In the genomic region with DNA sequence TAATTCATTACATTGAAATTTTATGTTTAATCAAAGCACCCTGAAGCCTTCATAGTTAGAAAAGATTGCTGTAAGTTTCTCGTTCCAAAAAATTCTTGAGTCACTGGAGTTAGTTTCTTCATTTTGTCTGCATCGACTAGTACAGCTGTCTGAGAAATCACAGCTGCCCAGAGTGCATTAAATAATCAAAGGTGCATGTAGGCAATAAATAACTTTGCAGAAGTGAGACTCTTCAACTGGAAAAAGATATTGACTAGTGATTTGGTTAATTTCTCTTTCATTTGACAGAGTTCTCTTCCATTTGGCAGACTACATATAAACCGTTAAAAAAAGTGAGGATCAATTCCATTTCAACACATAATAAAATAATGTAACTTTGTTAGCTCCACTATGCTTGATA, we compare ENCODE assay signal across 24 cellular contexts.
"Had no signal": no experiment of that assay in that cellular context is flagged by ENCODE, and none has a peak within 500 bp of the region (broad histone marks: within the 10 kb centered on the region; RNA-seq: fewer than 3 reads in every experiment).

No MANE protein-coding gene starts in this region.

- H3K36me3 ChIP-seq: esophagus squamous epithelium, gastrocnemius medialis, sigmoid colon, stomach, vagina had no signal

- DNase-seq: activated CD4-positive, alpha-beta memory T cell treated with anti-CD3 and anti-CD28 coated beads for 36 hours; activated CD4-positive, alpha-beta T cell treated with anti-CD3 and anti-CD28 coated beads for 48 hours; activated effector memory CD4-positive, alpha-beta T cell treated with Interleukin-2 at 50 U/mL for 16 hours; activated naive CD4-positive, alpha-beta T cell treated with anti-CD3 and anti-CD28 coated beads for 36 hours; activated naive CD8-positive, alpha-beta T cell treated with anti-CD3 and anti-CD28 coated beads, Interleukin-2, amount 10 ng/mL, durations not matched to agents 7 days and 5 days; activated T-cell treated with anti-CD3 and anti-CD28 coated beads, Interleukin-2, amount 50 U/mL, for 48 hours; amygdala; cerebellar nuclear complex; esophagus squamous epithelium; gastrocnemius medialis; hippocampal formation; left ventricle myocardium superior; mammary epithelial cell; midbrain; natural killer cell; sigmoid colon; stimulated activated CD4-positive, alpha-beta T cell treated with anti-CD3 and anti-CD28 coated beads, Interleukin-15, amount 100 ng/mL, for 24 hours; stomach; testis had no signal

- H3K27me3 ChIP-seq: esophagus squamous epithelium, gastrocnemius medialis, sigmoid colon, stomach, testis, vagina had no signal

- H3K36me3 Mint-ChIP-seq: activated CD4-positive, alpha-beta memory T cell treated with anti-CD3 and anti-CD28 coated beads for 36 hours; activated naive CD8-positive, alpha-beta T cell treated with anti-CD3 and anti-CD28 coated beads, Interleukin-2, amount 10 ng/mL, durations not matched to agents 7 days and 5 days; natural killer cell; stimulated activated memory B cell treated with anti-CD40 and anti-IgM and Interleukin-4, amounts not matched to agents 10 μg/mL and 1 μg/mL and 100 μg/mL, for 72 hours; type B pancreatic cell had no signal

- H3K4me3 ChIP-seq: coronary artery, esophagus squamous epithelium, gastrocnemius medialis, sigmoid colon, smooth muscle cell, stomach, testis, vagina had no signal

- H3K9me3 ChIP-seq: esophagus squamous epithelium, gastrocnemius medialis, sigmoid colon, testis, vagina had no signal

- ATAC-seq: gastrocnemius medialis; left ventricle myocardium superior; natural killer cell; stimulated activated memory B cell treated with anti-CD40 and anti-IgM and Interleukin-4, amounts not matched to agents 10 μg/mL and 1 μg/mL and 100 μg/mL, for 72 hours had no signal

- H3K4me1 ChIP-seq: esophagus squamous epithelium, gastrocnemius medialis, sigmoid colon, stomach, testis, vagina had no signal

- H3K4me3 Mint-ChIP-seq: activated CD4-positive, alpha-beta memory T cell treated with anti-CD3 and anti-CD28 coated beads for 36 hours; activated naive CD4-positive, alpha-beta T cell treated with anti-CD3 and anti-CD28 coated beads for 36 hours; activated naive CD8-positive, alpha-beta T cell treated with anti-CD3 and anti-CD28 coated beads, Interleukin-2, amount 10 ng/mL, durations not matched to agents 7 days and 5 days; natural killer cell; stimulated activated memory B cell treated with anti-CD40 and anti-IgM and Interleukin-4, amounts not matched to agents 10 μg/mL and 1 μg/mL and 100 μg/mL, for 72 hours; type B pancreatic cell had no signal

- H3K27ac Mint-ChIP-seq: activated CD4-positive, alpha-beta memory T cell treated with anti-CD3 and anti-CD28 coated beads for 36 hours; activated naive CD4-positive, alpha-beta T cell treated with anti-CD3 and anti-CD28 coated beads for 36 hours; activated naive CD8-positive, alpha-beta T cell treated with anti-CD3 and anti-CD28 coated beads, Interleukin-2, amount 10 ng/mL, durations not matched to agents 7 days and 5 days; natural killer cell; stimulated activated memory B cell treated with anti-CD40 and anti-IgM and Interleukin-4, amounts not matched to agents 10 μg/mL and 1 μg/mL and 100 μg/mL, for 72 hours; type B pancreatic cell had no signal

- H3K27ac ChIP-seq: coronary artery, esophagus squamous epithelium, gastrocnemius medialis, sigmoid colon, stomach, testis, vagina had no signal

- H3K4me1 Mint-ChIP-seq: activated naive CD8-positive, alpha-beta T cell treated with anti-CD3 and anti-CD28 coated beads, Interleukin-2, amount 10 ng/mL, durations not matched to agents 7 days and 5 days; natural killer cell; stimulated activated memory B cell treated with anti-CD40 and anti-IgM and Interleukin-4, amounts not matched to agents 10 μg/mL and 1 μg/mL and 100 μg/mL, for 72 hours had no signal

- H3K27me3 Mint-ChIP-seq: activated CD4-positive, alpha-beta memory T cell treated with anti-CD3 and anti-CD28 coated beads for 36 hours; activated naive CD8-positive, alpha-beta T cell treated with anti-CD3 and anti-CD28 coated beads, Interleukin-2, amount 10 ng/mL, durations not matched to agents 7 days and 5 days; stimulated activated memory B cell treated with anti-CD40 and anti-IgM and Interleukin-4, amounts not matched to agents 10 μg/mL and 1 μg/mL and 100 μg/mL, for 72 hours; type B pancreatic cell had no signal

- H3K4me2 ChIP-seq: smooth muscle cell had no signal

- H3K9me3 Mint-ChIP-seq: type B pancreatic cell had no signal
